ENCODE assay signal across 15 cellular contexts in genomic region chr5:252546-252945, GRCh38. TPM values are rescaled to one million over a fixed set of nuclear protein-coding genes. Genes with fewer than 3 reads are reported as not detected.
A peak's percentile ranks its signal among the peaks of the same experiment; 100 is the strongest.
DNase-seq lines count a peak whose midpoint lies in the region; ATAC-seq and TF ChIP-seq lines count a peak whose summit lies in the region.
"Had no signal": no experiment of that assay in that cellular context is flagged by ENCODE, and none has a peak within 500 bp of the region (broad histone marks: within the 10 kb centered on the region; RNA-seq: fewer than 3 reads in every experiment).

No MANE protein-coding gene starts in this region.

- peak overlapping the region; percentile 49 for H3K27ac Mint-ChIP-seq in activated CD8-positive, alpha-beta memory T cell treated with anti-CD3 and anti-CD28 coated beads, Interleukin-2, amount 10 ng/mL, durations not matched to agents 7 days and 5 days
- H3K27ac Mint-ChIP-seq: neural progenitor cell had no signal

- no peak for TF ChIP-seq CTCF in Peyer's patch (IDR thresholded peaks at IDR 0.05)

- no peak for ATAC-seq in activated CD8-positive, alpha-beta memory T cell treated with anti-CD3 and anti-CD28 coated beads, Interleukin-2, amount 10 ng/mL, durations not matched to agents 7 days and 5 days
- no peak for ATAC-seq in stimulated activated naive CD8-positive, alpha-beta T cell treated with anti-CD3 and anti-CD28 coated beads, Interleukin-15, Interleukin-2, amounts not matched to agents 100 U/mL and 50 U/mL, for 24 hours
- ATAC-seq in GM21367 (IDR thresholded peaks at IDR 0.05; ENCODE audit: unreplicated experiment) = no peak
- ATAC-seq: HepG2, right lobe of liver had no signal

- CTCF ChIA-PET in activated CD8-positive, alpha-beta memory T cell treated with anti-CD3 and anti-CD28 coated beads, Interleukin-2, amount 10 ng/mL, durations not matched to agents 7 days and 5 days (lab: Charles Lee) = no interaction called here

- no peaks in the 10 kb centered on the region for H3K27me3 ChIP-seq in Peyer's patch
- H3K27me3 ChIP-seq in duodenal mucosa (ENCODE audit: control insufficient read depth in 1 of 2, insufficient read depth in 2 of 2, low read length in 2 of 2) = no peaks in the 10 kb centered on the region
- H3K27me3 ChIP-seq: neural progenitor cell, right lobe of liver, uterus had no signal

- peaks cover 0 to 8% (median 0%) of the 10 kb centered on the region in 4 donors for H3K4me1 ChIP-seq in Peyer's patch
- peaks cover 5 to 24% of the 10 kb centered on the region in 2 donors for H3K4me1 ChIP-seq in duodenal mucosa (ENCODE audit: control insufficient read depth in 1 of 2, insufficient read depth in 2 of 2, low read length in 2 of 2)
- H3K4me1 ChIP-seq: neural progenitor cell, uterus had no signal

- no peaks in the 10 kb centered on the region for H3K9me3 Mint-ChIP-seq in activated CD8-positive, alpha-beta memory T cell treated with anti-CD3 and anti-CD28 coated beads, Interleukin-2, amount 10 ng/mL, durations not matched to agents 7 days and 5 days (ENCODE audit: low read depth)
- H3K9me3 Mint-ChIP-seq: neural progenitor cell had no signal

- H3K9me3 ChIP-seq in Peyer's patch = no peaks in the 10 kb centered on the region
- no peaks in the 10 kb centered on the region for H3K9me3 ChIP-seq in duodenal mucosa (ENCODE audit: control insufficient read depth in 1 of 2, low read length in 2 of 2)
- H3K9me3 ChIP-seq: right lobe of liver, uterus had no signal

- peak overlapping the region in 3 of 4 donors; percentile 72 to 88 (median 80) for H3K27ac ChIP-seq in Peyer's patch
- H3K27ac ChIP-seq in duodenal mucosa (ENCODE audit: low read depth, low read length) = peak overlapping the region; percentile 81
- peak overlapping the region in 19 of 21 experiments; percentile 3 to 77 (median 51) for H3K27ac ChIP-seq in skin epidermis
- H3K27ac ChIP-seq: neural progenitor cell, right lobe of liver had no signal

- TF ChIP-seq POLR2A in Peyer's patch (IDR thresholded peaks at IDR 0.05) = no peak

- H3K36me3 ChIP-seq in Peyer's patch (peaks cover 0 to 63% (median 0%) of the 10 kb centered on the region in 3 donors), duodenal mucosa (ENCODE audit: control insufficient read depth in 1 of 2, insufficient read depth in 2 of 2, low read length in 2 of 2) (peaks cover 13 to 47% of the 10 kb centered on the region in 2 donors)
- H3K36me3 ChIP-seq: uterus had no signal

- peaks cover 65% of the 10 kb centered on the region for H3K36me3 Mint-ChIP-seq in activated CD8-positive, alpha-beta memory T cell treated with anti-CD3 and anti-CD28 coated beads, Interleukin-2, amount 10 ng/mL, durations not matched to agents 7 days and 5 days

- no peak overlapping the region for H3K4me3 ChIP-seq in Peyer's patch
- H3K4me3 ChIP-seq in duodenal mucosa (ENCODE audit: low read depth in 1 of 2, low read length in 2 of 2) = no peak overlapping the region
- no peak overlapping the region for H3K4me3 ChIP-seq in skin epidermis
- H3K4me3 ChIP-seq: neural progenitor cell, right lobe of liver, uterus had no signal

- peaks cover 5% of the 10 kb centered on the region for H3K4me1 Mint-ChIP-seq in activated CD8-positive, alpha-beta memory T cell treated with anti-CD3 and anti-CD28 coated beads, Interleukin-2, amount 10 ng/mL, durations not matched to agents 7 days and 5 days
- H3K4me1 Mint-ChIP-seq: neural progenitor cell had no signal

- no peaks in the 10 kb centered on the region for H3K27me3 Mint-ChIP-seq in activated CD8-positive, alpha-beta memory T cell treated with anti-CD3 and anti-CD28 coated beads, Interleukin-2, amount 10 ng/mL, durations not matched to agents 7 days and 5 days

- H3K9ac ChIP-seq in duodenal mucosa (ENCODE audit: low read depth in 1 of 2, low read length in 2 of 2) = peak overlapping the region; percentile 38 to 48
- H3K9ac ChIP-seq: neural progenitor cell had no signal

- no peak overlapping the region for H3K4me3 Mint-ChIP-seq in activated CD8-positive, alpha-beta memory T cell treated with anti-CD3 and anti-CD28 coated beads, Interleukin-2, amount 10 ng/mL, durations not matched to agents 7 days and 5 days
- H3K4me3 Mint-ChIP-seq: neural progenitor cell had no signal

- DNase-seq in activated CD8-positive, alpha-beta memory T cell treated with anti-CD3 and anti-CD28 coated beads, Interleukin-2, amount 10 ng/mL, durations not matched to agents 7 days and 5 days = no peak
- no peak for DNase-seq in activated CD8-positive, alpha-beta memory T cell treated with anti-CD3 and anti-CD28 coated beads, Interleukin-2, amount 50 U/mL, for 48 hours
- DNase-seq in Peyer's patch (no peak), DMS53 treated with DMSO at 0.1 percent for 48 hours (lab: John Stamatoyannopoulos, UW; ENCODE audit: unreplicated experiment) (no peak)
- no peak for DNase-seq in stimulated activated naive CD8-positive, alpha-beta T cell treated with anti-CD3 and anti-CD28 coated beads, Interleukin-15, Interleukin-2, amounts not matched to agents 100 U/mL and 50 U/mL, for 24 hours
- DNase-seq: NCI-H1105 treated with DMSO at 0.1 percent for 48 hours; NCI-H226; right lobe of liver; stimulated activated CD4-positive, alpha-beta T cell treated with anti-CD3 and anti-CD28 coated beads, Interleukin-4, amount 100 ng/mL, for 1 hour; uterus had no signal

RNA-seq across cellular contexts. Expression of gene PDCD6, which starts 18.9 kb away (rescaled TPM):
- 100 to 1,000 TPM in 1 of 2 experiments, 10 to 100 TPM in 1; 81.7 to 101 TPM for total RNA-seq in activated CD8-positive, alpha-beta memory T cell treated with anti-CD3 and anti-CD28 coated beads, Interleukin-2, amount 10 ng/mL, durations not matched to agents 7 days and 5 days
- total RNA-seq in Peyer's patch = 100 to 1,000 TPM in 2 of 4 donors, 10 to 100 TPM in 2; 75.9 to 114 (median 96.0) TPM

RNA-seq across cellular contexts. Expression of gene SDHA, which starts 34.4 kb away (rescaled TPM):
- 100 to 1,000 TPM; 201 TPM for total RNA-seq in activated CD8-positive, alpha-beta memory T cell treated with anti-CD3 and anti-CD28 coated beads, Interleukin-2, amount 10 ng/mL, durations not matched to agents 7 days and 5 days
- 100 to 1,000 TPM in 3 of 4 donors, 10 to 100 TPM in 1; 94.9 to 253 (median 207) TPM for total RNA-seq in Peyer's patch

RNA-seq across cellular contexts. Expression of gene CCDC127, which starts 34.6 kb away (rescaled TPM):
- total RNA-seq in activated CD8-positive, alpha-beta memory T cell treated with anti-CD3 and anti-CD28 coated beads, Interleukin-2, amount 10 ng/mL, durations not matched to agents 7 days and 5 days = 1 to 10 TPM; 4.8 to 6.2 TPM
- 1 to 10 TPM; 4.1 to 9.0 (median 7.2) TPM for total RNA-seq in Peyer's patch
